15 cellular contexts compared by ENCODE assay signal in genomic region chr6:27541212-27541931, GRCh38.
A peak's percentile ranks its signal among the peaks of the same experiment; 100 is the strongest.
DNase-seq lines count a peak whose midpoint lies in the region; ATAC-seq, FAIRE-seq and TF ChIP-seq lines count a peak whose summit lies in the region.
"Had no signal": no experiment of that assay in that cellular context is flagged by ENCODE, and none has a peak within 500 bp of the region (broad histone marks: within the 10 kb centered on the region; RNA-seq: fewer than 3 reads in every experiment).

No MANE protein-coding gene starts in this region.

- H3K4me2 ChIP-seq in A549 = peak overlapping the region; percentile 72

- H3K9me3 ChIP-seq in A549 = no peaks in the 10 kb centered on the region

- 2% methylated on average over 15 of the region's 15 CpGs for WGBS in A549 (ENCODE audit: missing lambda C conversion rate)

- TF ChIP-seq EP300 in A549 (IDR thresholded peaks at IDR 0.05) = no peak

- DNase-seq in A549 (ENCODE audit: low read depth in 1 of 2, low spot score in 1 of 2) (peak in 1 of 2 experiments; percentile 85), ELR (ENCODE audit: low read depth) (peak; percentile 81), NCI-H226 (peak; percentile 58), choroid plexus epithelial cell (ENCODE audit: low read depth) (peak; percentile 20), DMS79 treated with DMSO at 0.1 percent for 48 hours (lab: John Stamatoyannopoulos, UW) (no peak), NCI-H2107 (lab: John Stamatoyannopoulos, UW) (no peak), D341Med (ENCODE audit: low spot score) (no peak), midbrain (lab: John Stamatoyannopoulos, UW) (no peak)
- DNase-seq: cerebellar nuclear complex, islet precursor cell, NCI-H1694 treated with DMSO at 0.1 percent for 48 hours, T-helper 9 cell, upper lobe of left lung had no signal

- POLR2A ChIA-PET in A549 (lab: Yijun Ruan, JAX) = interaction anchor here (1.0 kb wide), 1 partner anchor 266 kb away, joined by 6 read pairs; no protein-coding TSS in a partner anchor

- CTCF ChIA-PET in A549 (lab: Yijun Ruan, JAX) = no interaction called here

- TF ChIP-seq RAD21 in A549 (conservative IDR thresholded peaks at IDR 0.05 in 1 of 2, IDR thresholded peaks at IDR 0.05 in 1 of 2) = no peak

- TF ChIP-seq CTCF in A549 (IDR thresholded peaks at IDR 0.05) = no peak
- TF ChIP-seq CTCF in choroid plexus epithelial cell (conservative IDR thresholded peaks at IDR 0.05; ENCODE audit: low read depth, low read length) = no peak

- ATAC-seq in A549 = peak; percentile 36 to 51; a peak in 3 of 6 replicates

- no peak for FAIRE-seq in A549 (lab: Jason Lieb, UNC)

- peaks cover 5% of the 10 kb centered on the region; the same call in 2 of the 3 replicates for H3K4me1 ChIP-seq in A549

- H3K4me3 ChIP-seq in A549 (peak overlapping the region; percentile 29), choroid plexus epithelial cell (ENCODE audit: low read depth, low read length) (no peak overlapping the region)
- H3K4me3 ChIP-seq: skin epidermis, upper lobe of left lung had no signal

- H3K27ac ChIP-seq in A549 = no peak overlapping the region
- H3K27ac ChIP-seq: HL-60, skin epidermis, upper lobe of left lung had no signal

- TF ChIP-seq POLR2A in A549 (IDR thresholded peaks at IDR 0.05; ENCODE audit: low read length) = no peak

TF ChIP-seq in A549, 52 proteins besides CTCF, POLR2A, EP300 and RAD21:
- peak; percentile 45 for TF ChIP-seq SREBF2 (IDR thresholded peaks at IDR 0.05)
- TF ChIP-seq HEYL (CRISPR knock-in tag; IDR thresholded peaks at IDR 0.05) = no peak

Comparison
In these comparisons a context has a peak if more than half of its experiments do, and no peak if none do; other contexts are left out.
1. DNase-seq: peak in ELR (single experiment), NCI-H226 (single experiment) and choroid plexus epithelial cell (single experiment); none in DMS79 treated with DMSO at 0.1 percent for 48 hours (single experiment), NCI-H2107 (single experiment), D341Med (single experiment) and midbrain (single experiment).